Comparison of ENCODE assay signal across 19 cellular contexts in the genomic region with DNA sequence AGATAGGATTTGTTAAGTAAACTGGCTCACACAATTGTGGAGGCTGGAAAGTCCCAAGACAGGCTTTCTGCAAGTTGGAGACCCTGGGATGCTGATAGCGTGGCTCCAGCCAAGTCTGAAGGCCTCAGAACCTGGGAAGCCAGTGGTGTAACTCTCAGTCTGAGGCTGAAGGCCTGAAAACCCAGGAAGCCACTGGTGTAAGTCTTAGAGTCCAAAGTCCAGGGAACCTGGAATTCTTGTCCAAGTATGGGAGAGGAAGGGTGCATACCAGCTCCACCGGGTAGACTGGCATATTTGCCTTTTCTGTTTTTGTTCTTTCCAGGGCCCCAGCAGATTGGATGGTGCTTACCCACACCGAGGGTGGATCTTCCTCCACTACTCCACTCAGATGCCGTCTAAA. TPM values are rescaled to one million over a fixed set of nuclear protein-coding genes. Genes with fewer than 3 reads are reported as not detected.
A peak's percentile ranks its signal among the peaks of the same experiment; 100 is the strongest.
DNase-seq lines count a peak whose midpoint lies in the region; ATAC-seq and TF ChIP-seq lines count a peak whose summit lies in the region.
"Had no signal": no experiment of that assay in that cellular context is flagged by ENCODE, and none has a peak within 500 bp of the region (broad histone marks: within the 10 kb centered on the region; RNA-seq: fewer than 3 reads in every experiment).

No MANE protein-coding gene starts in this region.

- H3K4me1 Mint-ChIP-seq in activated naive CD8-positive, alpha-beta T cell (ENCODE audit: low read depth), result peaks cover 2% of the 10 kb centered on the region
- H3K4me1 Mint-ChIP-seq in activated naive CD8-positive, alpha-beta T cell treated with anti-CD3 and anti-CD28 coated beads for 36 hours, result no peaks in the 10 kb centered on the region

- peak overlapping the region; percentile 13 to 48 for H3K27ac ChIP-seq in ascending aorta

- H3K9me3 ChIP-seq in ascending aorta, result no peaks in the 10 kb centered on the region

- TF ChIP-seq CTCF in ascending aorta (IDR thresholded peaks at IDR 0.05) (no peak), GM10248 (IDR thresholded peaks at IDR 0.05; ENCODE audit: control extremely low read depth, extremely low read depth, low read depth, missing control alignments) (no peak)

- ATAC-seq in GM18867 (IDR thresholded peaks at IDR 0.05; ENCODE audit: unreplicated experiment), result no peak
- no peak for ATAC-seq in Right ventricle myocardium superior (ENCODE audit: poor library complexity)

- H3K27me3 Mint-ChIP-seq in activated naive CD8-positive, alpha-beta T cell, result no peaks in the 10 kb centered on the region
- no peaks in the 10 kb centered on the region for H3K27me3 Mint-ChIP-seq in activated naive CD8-positive, alpha-beta T cell treated with anti-CD3 and anti-CD28 coated beads for 36 hours
- H3K27me3 Mint-ChIP-seq: IgD-negative memory B cell had no signal

- no peak for DNase-seq in activated naive CD8-positive, alpha-beta T cell treated with anti-CD3 and anti-CD28 coated beads for 36 hours
- DNase-seq in ascending aorta (ENCODE audit: low spot score in 2 of 2) (no peak), mucosa of gallbladder (ENCODE audit: low spot score) (peak; percentile 55), kidney glomerular epithelial cell (lab: John Stamatoyannopoulos, UW) (no peak), Right ventricle myocardium superior (no peak), GM10248 (ENCODE audit: extremely low spot score) (no peak)
- DNase-seq: C1 segment of cervical spinal cord, DMS153, Kasumi-1, NCI-H1105 treated with DMSO at 0.1 percent for 48 hours, NCI-H1694 treated with DMSO at 0.1 percent for 48 hours, NCI-H2107, NCI-H2227 treated with DMSO at 0.1 percent for 48 hours, NCI-H526, SIG-M5 had no signal

- CTCF ChIA-PET in GM10248 (lab: Yijun Ruan, JAX), result no interaction called here

- POLR2A ChIA-PET in GM10248 (lab: Yijun Ruan, JAX), result no interaction called here

- peaks cover 21% of the 10 kb centered on the region for H3K36me3 Mint-ChIP-seq in activated naive CD8-positive, alpha-beta T cell
- peaks cover 17% of the 10 kb centered on the region for H3K36me3 Mint-ChIP-seq in activated naive CD8-positive, alpha-beta T cell treated with anti-CD3 and anti-CD28 coated beads for 36 hours

- H3K27me3 ChIP-seq in ascending aorta, result no peaks in the 10 kb centered on the region

- no peak overlapping the region for H3K4me3 Mint-ChIP-seq in activated naive CD8-positive, alpha-beta T cell
- no peak overlapping the region for H3K4me3 Mint-ChIP-seq in activated naive CD8-positive, alpha-beta T cell treated with anti-CD3 and anti-CD28 coated beads for 36 hours

- peaks cover 6% of the 10 kb centered on the region for H3K9me3 Mint-ChIP-seq in activated naive CD8-positive, alpha-beta T cell (ENCODE audit: low read depth)
- H3K9me3 Mint-ChIP-seq in activated naive CD8-positive, alpha-beta T cell treated with anti-CD3 and anti-CD28 coated beads for 36 hours, result peaks cover 10% of the 10 kb centered on the region

- H3K36me3 ChIP-seq in ascending aorta, result no peaks in the 10 kb centered on the region
- H3K36me3 ChIP-seq: HAP-1 had no signal

- no peak overlapping the region for H3K4me3 ChIP-seq in ascending aorta
- H3K4me3 ChIP-seq: HAP-1 had no signal

- H3K4me1 ChIP-seq in ascending aorta, result peaks cover 0 to 8% of the 10 kb centered on the region in 2 donors

- intact Hi-C loops in ascending aorta (cut with DNase I), result no loop called here
- intact Hi-C loops in Right ventricle myocardium superior (cut with DNase I), result no loop called here

- peak overlapping the region; percentile 41 for H3K27ac Mint-ChIP-seq in activated naive CD8-positive, alpha-beta T cell
- no peak overlapping the region for H3K27ac Mint-ChIP-seq in activated naive CD8-positive, alpha-beta T cell treated with anti-CD3 and anti-CD28 coated beads for 36 hours

RNA-seq across cellular contexts. Expression of a gene that starts 18.1 kb away (rescaled TPM):
- total RNA-seq in activated naive CD8-positive, alpha-beta T cell treated with anti-CD3 and anti-CD28 coated beads for 36 hours, result 10 to 100 TPM; 44.4 to 45.4 TPM
- total RNA-seq in ascending aorta (27.5 TPM), mucosa of gallbladder (27.9 TPM), Right ventricle myocardium superior (27.6 TPM)

RNA-seq across cellular contexts. Expression of a gene that starts 29.5 kb away (rescaled TPM):
- 10 to 100 TPM; 92.0 to 95.4 TPM for total RNA-seq in activated naive CD8-positive, alpha-beta T cell treated with anti-CD3 and anti-CD28 coated beads for 36 hours
- total RNA-seq in ascending aorta, result 173 TPM
- total RNA-seq in mucosa of gallbladder, result 98.5 TPM
- 97.0 TPM for total RNA-seq in Right ventricle myocardium superior

RNA-seq across cellular contexts. Expression of a gene that starts 39.0 kb away (rescaled TPM):
- total RNA-seq in activated naive CD8-positive, alpha-beta T cell treated with anti-CD3 and anti-CD28 coated beads for 36 hours, result 10 to 100 TPM; 11.5 to 12.9 TPM
- total RNA-seq in ascending aorta (1.2 TPM), mucosa of gallbladder (17.6 TPM), Right ventricle myocardium superior (15.1 TPM)
